ENCODE assay signal across 8 cellular contexts in genomic region chr3:25428003-25428861, GRCh38. TPM values are rescaled to one million over a fixed set of nuclear protein-coding genes. Genes with fewer than 3 reads are reported as not detected.
DNase-seq lines count a peak whose midpoint lies in the region; ATAC-seq and TF ChIP-seq lines count a peak whose summit lies in the region.

RARB (plus strand) TSS chr3:25428263; CDS start chr3:25428732, 469 bp downstream.

- H3K4me3 ChIP-seq in GM23338, result peak within 1 kb of the TSS; percentile 56
- peak within 1 kb of the TSS; percentile 75 to 98 (median 76) for H3K4me3 ChIP-seq in skeletal muscle tissue (ENCODE audit: low read length in 3 of 3)

- ATAC-seq in GM23338 (peak; percentile 69), HG02588 (IDR thresholded peaks at IDR 0.05; ENCODE audit: unreplicated experiment) (no peak)

- H3K9me3 ChIP-seq in skeletal muscle tissue (ENCODE audit: control insufficient read depth in 3 of 3, low read length in 3 of 3), result no peaks in the 10 kb centered on the region

- no peak within 1 kb of the TSS for H3K27ac ChIP-seq in GM23338 (ENCODE audit: low read depth)
- H3K27ac ChIP-seq in cingulate gyrus (ENCODE audit: low read depth, low read length), result peak within 1 kb of the TSS; percentile 82
- H3K27ac ChIP-seq in skeletal muscle tissue (ENCODE audit: low read depth, low read length), result peak within 1 kb of the TSS; percentile 78

- DNase-seq in Ammon's horn (ENCODE audit: low spot score), result peak; percentile 76
- peak; percentile 86 for DNase-seq in GM23338 (ENCODE audit: low spot score)
- peak; percentile 10 for DNase-seq in NCI-H748 treated with DMSO at 0.1 percent for 48 hours (lab: John Stamatoyannopoulos, UW)
- peak; percentile 87 for DNase-seq in islet precursor cell
- DNase-seq in activated CD4-positive, CD25-positive, alpha-beta regulatory T cell treated with anti-CD3 and anti-CD28 coated beads, Interleukin-2, amount 50 U/mL, for 72 hours, result no peak

- peaks cover 19% of the 10 kb centered on the region for H3K27me3 ChIP-seq in GM23338 (ENCODE audit: insufficient read depth)
- no peaks in the 10 kb centered on the region for H3K27me3 ChIP-seq in skeletal muscle tissue (ENCODE audit: control insufficient read depth in 3 of 3, insufficient read depth in 3 of 3, low read length in 3 of 3)

- peak within 1 kb of the TSS; percentile 85 for H2AFZ ChIP-seq in GM23338

- no peaks in the 10 kb centered on the region; the same call in 1 of the 2 replicates for H3F3A ChIP-seq in GM23338 (replicated peaks; ENCODE audit: low read depth)

- no peak within 1 kb of the TSS for H3K27ac Mint-ChIP-seq in GM23338

- H3K9me3 Mint-ChIP-seq in GM23338, result no peaks in the 10 kb centered on the region; the same call in 2 of the 3 replicates

- no peaks in the 10 kb centered on the region for H3K79me2 ChIP-seq in GM23338 (replicated peaks; ENCODE audit: insufficient read depth)

- H3K9ac ChIP-seq in skeletal muscle tissue (ENCODE audit: low read depth in 1 of 3, low read length in 3 of 3), result peak within 1 kb of the TSS; percentile 67 to 95 (median 88)

- no peaks in the 10 kb centered on the region for H4K20me1 ChIP-seq in GM23338 (replicated peaks; ENCODE audit: insufficient read depth)

- peaks cover 69% of the 10 kb centered on the region for H3K4me1 Mint-ChIP-seq in GM23338

- H3K4me3 Mint-ChIP-seq in GM23338, result peak within 1 kb of the TSS; percentile 76

- no peaks in the 10 kb centered on the region for H3K36me3 ChIP-seq in GM23338 (ENCODE audit: insufficient read depth)
- no peaks in the 10 kb centered on the region for H3K36me3 ChIP-seq in skeletal muscle tissue (ENCODE audit: control insufficient read depth in 3 of 3, insufficient read depth in 3 of 3, low read length in 3 of 3)

- peak within 1 kb of the TSS; percentile 76 for H3K4me2 ChIP-seq in GM23338

- H3K4me1 ChIP-seq in GM23338 (ENCODE audit: insufficient read depth) (peaks cover 57% of the 10 kb centered on the region), skeletal muscle tissue (ENCODE audit: control insufficient read depth in 3 of 3, insufficient read depth in 3 of 3, low read length in 3 of 3) (peaks cover 0 to 6% (median 3%) of the 10 kb centered on the region in 3 donors)

- H3K36me3 Mint-ChIP-seq in GM23338 (ENCODE audit: low read depth), result no peaks in the 10 kb centered on the region

- TF ChIP-seq CTCF in GM23338 (conservative IDR thresholded peaks at IDR 0.05; ENCODE audit: low read depth in 2 of 2), result no peak

- peaks cover 8% of the 10 kb centered on the region for H3K27me3 Mint-ChIP-seq in GM23338 (ENCODE audit: insufficient read depth, low read depth, poor library complexity)

- no peaks in the 10 kb centered on the region for H3K9me2 ChIP-seq in GM23338 (ENCODE audit: insufficient read depth)

TF ChIP-seq in GM23338, 12 proteins besides CTCF, POLR2A, EP300 and RAD21:
- TF ChIP-seq JUNB (IDR thresholded peaks at IDR 0.05; ENCODE audit: unreplicated experiment) (no peak), POLR2AphosphoS5 (IDR thresholded peaks at IDR 0.05; ENCODE audit: low read depth) (peak; percentile 55; the same call in 1 of the 2 replicates), CREB1 (CRISPR knock-in tag; IDR thresholded peaks at IDR 0.05; ENCODE audit: low read depth) (peak; percentile 73)
TF ChIP-seq in GM23338: peak in this region for 2.

RNA-seq across cellular contexts. Expression of gene RARB, which starts in this region (rescaled TPM):
- total RNA-seq in GM23338 (2014; rRNA removed; shearing (Covaris generic)), result 0.14 and 0.39 TPM in 2 replicates
- 0.30 and 0.42 TPM in 2 replicates for polyA plus RNA-seq in GM23338 (2016; fragmentation: Nextera tagmentation; extraction: Ambion mirVana)
- total RNA-seq in skeletal muscle tissue, result 20.9 TPM

Comparison
In these comparisons a context has a peak if more than half of its experiments do, and no peak if none do; other contexts are left out.
1. RNA of gene RARB (total RNA-seq): 20.9 TPM in skeletal muscle tissue (single experiment); 0.14 to 0.39 TPM in GM23338; every median in the first group is over 10 times any median in the second.
2. Peak in DNase-seq, ATAC-seq, H3K4me3 ChIP-seq and H3K4me2 ChIP-seq in GM23338; RNA of the gene not detected or under 1 TPM.